In the genomic region with DNA sequence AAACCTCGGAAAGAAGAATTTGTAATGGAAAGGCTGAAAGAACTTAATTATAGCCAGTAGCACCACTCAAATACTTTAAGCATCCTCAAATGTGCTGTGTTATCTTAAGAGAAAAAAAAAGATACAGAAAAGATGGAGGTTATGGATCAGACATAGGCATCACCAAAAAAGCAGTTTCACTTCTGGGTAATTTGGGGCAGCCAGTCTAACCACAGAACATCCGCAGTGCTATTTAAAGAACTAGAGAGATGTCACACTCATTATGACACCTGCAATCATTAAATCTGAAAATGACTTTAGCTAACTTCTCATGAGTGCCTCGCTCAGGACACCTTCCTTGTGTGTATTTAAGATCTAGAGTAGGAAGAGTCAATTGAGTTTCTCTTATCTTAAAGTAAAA, we compare ENCODE assay signal across 9 cellular contexts.
DNase-seq lines count a peak whose midpoint lies in the region; ATAC-seq, FAIRE-seq and TF ChIP-seq lines count a peak whose summit lies in the region.
"Had no signal": no experiment of that assay in that cellular context is flagged by ENCODE, and none has a peak within 500 bp of the region (broad histone marks: within the 10 kb centered on the region; RNA-seq: fewer than 3 reads in every experiment).

No MANE protein-coding gene starts in this region.

- no peaks in the 10 kb centered on the region for H3K9me3 ChIP-seq in CD4-positive, alpha-beta T cell (ENCODE audit: control insufficient read depth, low read length)
- no peaks in the 10 kb centered on the region for H3K9me3 ChIP-seq in right atrium auricular region

- peak; percentile 97 for ATAC-seq in CD4-positive, alpha-beta T cell (ENCODE audit: poor library complexity)
- ATAC-seq in GM19438 (IDR thresholded peaks at IDR 0.05; ENCODE audit: low read depth, unreplicated experiment) (peak; percentile 89), HG03432 (IDR thresholded peaks at IDR 0.05; ENCODE audit: unreplicated experiment) (peak; percentile 96)
- peak; percentile 94 to 96 for ATAC-seq in activated T-cell treated with anti-CD3 and anti-CD28 coated beads, Interleukin-2, amount 50 U/mL, for 72 hours (replicated peaks in 1 of 2)

- CTCF ChIA-PET in CD4-positive, alpha-beta T cell (lab: Charles Lee) = interaction anchor here (1.7 kb wide), 1 partner anchor 17 kb away, joined by 4 read pairs; no protein-coding TSS in a partner anchor

- peaks cover 2% of the 10 kb centered on the region for H3K27me3 Mint-ChIP-seq in CD4-positive, alpha-beta T cell
- H3K27me3 Mint-ChIP-seq in activated T-cell treated with anti-CD3 and anti-CD28 coated beads, Interleukin-2, amount 50 U/mL, for 72 hours (ENCODE audit: low read depth) = no peaks in the 10 kb centered on the region

- no peak overlapping the region for H3K4me3 ChIP-seq in right atrium auricular region

- H3K9me3 Mint-ChIP-seq in CD4-positive, alpha-beta T cell = no peaks in the 10 kb centered on the region
- peaks cover 5 to 6% of the 10 kb centered on the region in 2 donors for H3K9me3 Mint-ChIP-seq in activated T-cell treated with anti-CD3 and anti-CD28 coated beads, Interleukin-2, amount 50 U/mL, for 72 hours

- no peaks in the 10 kb centered on the region for H3K36me3 ChIP-seq in right atrium auricular region

- H3K4me1 ChIP-seq in right atrium auricular region = no peaks in the 10 kb centered on the region

- peaks cover 25% of the 10 kb centered on the region for H3K4me1 Mint-ChIP-seq in CD4-positive, alpha-beta T cell (ENCODE audit: low read depth)
- H3K4me1 Mint-ChIP-seq in activated T-cell treated with anti-CD3 and anti-CD28 coated beads, Interleukin-2, amount 50 U/mL, for 72 hours (ENCODE audit: low read depth) = peaks cover 38% of the 10 kb centered on the region

- peak in 3 of 10 experiments; percentile 3 to 9 (median 8) for DNase-seq in CD4-positive, alpha-beta T cell
- peak; percentile 63 to 64 for DNase-seq in activated T-cell treated with anti-CD3 and anti-CD28 coated beads, Interleukin-2, amount 50 U/mL, for 72 hours
- DNase-seq in inferior parietal cortex (ENCODE audit: extremely low spot score) = no peak
- DNase-seq in right atrium auricular region (ENCODE audit: low spot score) = no peak
- DNase-seq in SW480 (ENCODE audit: low spot score) = no peak
- DNase-seq in D721Med (ENCODE audit: insufficient read length, low spot score) = no peak

- H3K4me3 Mint-ChIP-seq in CD4-positive, alpha-beta T cell = no peak overlapping the region
- peak overlapping the region; percentile 38 to 54 for H3K4me3 Mint-ChIP-seq in activated T-cell treated with anti-CD3 and anti-CD28 coated beads, Interleukin-2, amount 50 U/mL, for 72 hours

- H3K27ac ChIP-seq in CD4-positive, alpha-beta T cell (ENCODE audit: low read depth, low read length) = no peak overlapping the region
- no peak overlapping the region for H3K27ac ChIP-seq in right atrium auricular region

- POLR2A ChIA-PET in CD4-positive, alpha-beta T cell (lab: Charles Lee) = interaction anchor here (1.1 kb wide), 1 partner anchor 199 kb away, joined by 4 read pairs; no protein-coding TSS in a partner anchor

- no peaks in the 10 kb centered on the region for H3K27me3 ChIP-seq in CD4-positive, alpha-beta T cell (ENCODE audit: control insufficient read depth, insufficient read depth, low read length)
- H3K27me3 ChIP-seq in right atrium auricular region = no peaks in the 10 kb centered on the region

- no peak for FAIRE-seq in D721Med (lab: Jason Lieb, UNC)
- FAIRE-seq: TTC549 had no signal

- no peak for TF ChIP-seq CTCF in CD4-positive, alpha-beta T cell (IDR thresholded peaks at IDR 0.05)
- TF ChIP-seq CTCF in right atrium auricular region (IDR thresholded peaks at IDR 0.05) = no peak
- no peak for TF ChIP-seq CTCF in D721Med (IDR thresholded peaks at IDR 0.05; ENCODE audit: insufficient read depth, missing control alignments)

- intact Hi-C loops in CD4-positive, alpha-beta T cell (cut with DNase I, micrococcal nuclease) = no loop called here

- H3K36me3 Mint-ChIP-seq in CD4-positive, alpha-beta T cell (ENCODE audit: low read depth) = no peaks in the 10 kb centered on the region
- peaks cover 0 to 5% of the 10 kb centered on the region in 2 donors for H3K36me3 Mint-ChIP-seq in activated T-cell treated with anti-CD3 and anti-CD28 coated beads, Interleukin-2, amount 50 U/mL, for 72 hours (ENCODE audit: insufficient read depth in 2 of 2)

- no peak overlapping the region for H3K27ac Mint-ChIP-seq in CD4-positive, alpha-beta T cell
- peak overlapping the region; percentile 21 for H3K27ac Mint-ChIP-seq in activated T-cell treated with anti-CD3 and anti-CD28 coated beads, Interleukin-2, amount 50 U/mL, for 72 hours

Comparison
In these comparisons a context has a peak if more than half of its experiments do, and no peak if none do; other contexts are left out.
1. DNase-seq: peak in activated T-cell treated with anti-CD3 and anti-CD28 coated beads, Interleukin-2, amount 50 U/mL, for 72 hours (2 of 2); none in inferior parietal cortex (single experiment), right atrium auricular region (single experiment), SW480 (single experiment) and D721Med (single experiment).
2. Peak in every context shown above with its lines, with median percentiles within 50 percentile points of each other: ATAC-seq.